10 cellular contexts compared by ENCODE assay signal in the genomic region with DNA sequence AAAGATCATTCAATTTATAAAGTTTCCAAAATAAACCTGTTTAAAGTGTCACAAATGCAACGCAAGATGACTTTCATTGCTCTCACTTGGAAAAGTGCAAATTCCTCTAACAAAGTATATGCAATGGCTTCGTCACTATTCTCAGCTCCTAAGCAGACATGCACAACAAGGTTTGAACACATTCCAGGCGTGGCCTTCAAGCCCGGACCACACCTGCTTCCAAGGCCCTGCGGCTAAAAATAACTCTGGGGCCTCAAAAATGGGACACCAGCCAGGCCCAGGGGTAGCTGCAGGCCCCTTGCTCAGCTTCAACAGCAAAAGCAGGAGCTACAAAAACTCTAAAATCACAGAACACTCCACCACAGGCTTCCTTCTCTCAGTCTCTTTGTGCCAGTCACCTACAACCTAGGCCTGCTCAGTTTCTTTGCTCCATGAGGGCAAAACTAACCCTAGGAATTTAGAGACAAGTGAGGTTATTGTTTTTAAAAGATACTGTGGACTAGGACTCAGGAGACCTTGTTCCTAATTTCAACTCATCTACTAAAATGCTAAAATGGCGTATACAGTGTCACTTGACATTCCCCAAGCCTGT. TPM values are rescaled to one million over a fixed set of nuclear protein-coding genes. Genes with fewer than 3 reads are reported as not detected.
DNase-seq lines count a peak whose midpoint lies in the region; ATAC-seq, FAIRE-seq and TF ChIP-seq lines count a peak whose summit lies in the region.
"Had no signal": no experiment of that assay in that cellular context is flagged by ENCODE, and none has a peak within 500 bp of the region (broad histone marks: within the 10 kb centered on the region; RNA-seq: fewer than 3 reads in every experiment).

No MANE protein-coding gene starts in this region.

- H3K9me2 ChIP-seq in MM.1S (replicated peaks; ENCODE audit: insufficient read depth, low read length), result no peaks in the 10 kb centered on the region

- H3K9me3 ChIP-seq in BLaER1 (no peaks in the 10 kb centered on the region), mucosa of rectum (ENCODE audit: control insufficient read depth in 2 of 2, low read length in 2 of 2) (no peaks in the 10 kb centered on the region), MM.1S (replicated peaks; ENCODE audit: insufficient read depth, low read length) (no peaks in the 10 kb centered on the region)

- no peak for FAIRE-seq in bronchial epithelial cell (lab: Jason Lieb, UNC)
- FAIRE-seq: TTC549 had no signal

- H3K27me3 ChIP-seq in BLaER1 (no peaks in the 10 kb centered on the region), bronchial epithelial cell (ENCODE audit: control insufficient read depth, insufficient read depth, low read length) (no peaks in the 10 kb centered on the region), mucosa of rectum (ENCODE audit: control insufficient read depth in 2 of 2, insufficient read depth in 2 of 2, low read length in 2 of 2) (no peaks in the 10 kb centered on the region), MM.1S (replicated peaks; ENCODE audit: insufficient read depth, low read length) (no peaks in the 10 kb centered on the region)

- DNase-seq in NCI-H2081 treated with DMSO at 0.1 percent for 48 hours (lab: John Stamatoyannopoulos, UW) (peak; percentile 16), bronchial epithelial cell (ENCODE audit: low read depth) (peak; percentile 83), MM.1S (no peak)
- DNase-seq: Karpas-422 had no signal

- TF ChIP-seq CTCF in bronchial epithelial cell (IDR thresholded peaks at IDR 0.05; ENCODE audit: insufficient read depth, low read length, severe bottlenecking), result no peak
- TF ChIP-seq CTCF in MM.1S (IDR thresholded peaks at IDR 0.05; ENCODE audit: low read length), result no peak

- H3K9ac ChIP-seq in BLaER1 (no peak overlapping the region), mucosa of rectum (ENCODE audit: low read depth in 1 of 2, low read length in 2 of 2) (peak overlapping the region; percentile 28 to 29), MM.1S (ENCODE audit: low read length) (no peak overlapping the region)

- H3K4me1 ChIP-seq in BLaER1 (peaks cover 21% of the 10 kb centered on the region), mucosa of rectum (ENCODE audit: control insufficient read depth in 2 of 2, insufficient read depth in 2 of 2, low read length in 2 of 2) (peaks cover 21 to 39% of the 10 kb centered on the region in 2 donors), MM.1S (ENCODE audit: low read length) (no peaks in the 10 kb centered on the region)

- no peaks in the 10 kb centered on the region for H3K36me3 ChIP-seq in BLaER1
- H3K36me3 ChIP-seq in bronchial epithelial cell (ENCODE audit: control insufficient read depth, insufficient read depth, low read length), result no peaks in the 10 kb centered on the region
- no peaks in the 10 kb centered on the region for H3K36me3 ChIP-seq in mucosa of rectum (ENCODE audit: control insufficient read depth in 2 of 2, insufficient read depth in 2 of 2, low read length in 2 of 2)
- H3K36me3 ChIP-seq in MM.1S (replicated peaks; ENCODE audit: insufficient read depth, low read length), result no peaks in the 10 kb centered on the region

- peak overlapping the region; percentile 45 for H3K4me2 ChIP-seq in BLaER1
- H3K4me2 ChIP-seq in MM.1S (ENCODE audit: low read depth, low read length), result no peak overlapping the region

- H3K4me3 ChIP-seq in BLaER1 (no peak overlapping the region), bronchial epithelial cell (ENCODE audit: low read depth, low read length) (no peak overlapping the region), mucosa of rectum (ENCODE audit: low read length in 2 of 2) (no peak overlapping the region), MM.1S (ENCODE audit: low read length) (no peak overlapping the region)

- H3K27ac ChIP-seq in BLaER1, result no peak overlapping the region
- peak overlapping the region; percentile 62 to 66 for H3K27ac ChIP-seq in mucosa of rectum (ENCODE audit: low read depth in 2 of 2, low read length in 2 of 2)
- H3K27ac ChIP-seq in MM.1S (ENCODE audit: low read length), result no peak overlapping the region

- H4K20me1 ChIP-seq in BLaER1, result no peaks in the 10 kb centered on the region
- H4K20me1 ChIP-seq in MM.1S (ENCODE audit: insufficient read depth, low read length), result no peaks in the 10 kb centered on the region

- no peak overlapping the region for H2AFZ ChIP-seq in MM.1S (ENCODE audit: low read length)

- H3F3A ChIP-seq in MM.1S (ENCODE audit: insufficient read depth, low read length), result no peaks in the 10 kb centered on the region

- H3K79me2 ChIP-seq in MM.1S (ENCODE audit: low read length), result no peaks in the 10 kb centered on the region

- ATAC-seq in GM19455 (IDR thresholded peaks at IDR 0.05; ENCODE audit: unreplicated experiment) (no peak), GM21528 (IDR thresholded peaks at IDR 0.05; ENCODE audit: low FRiP score, unreplicated experiment) (no peak), GM21515 (IDR thresholded peaks at IDR 0.05; ENCODE audit: unreplicated experiment) (no peak)

RNA-seq across cellular contexts. Expression of a gene that starts 29.3 kb away (rescaled TPM):
- 10.9 and 14.2 TPM in 2 replicates for total RNA-seq in bronchial epithelial cell

Comparison
In these comparisons a context has a peak if more than half of its experiments do, and no peak if none do; other contexts are left out.
1. H3K27ac ChIP-seq: peak in mucosa of rectum (2 of 2); none in BLaER1 (single experiment) and MM.1S (single experiment).
2. H3K9ac ChIP-seq: peak in mucosa of rectum (2 of 2); none in BLaER1 (single experiment) and MM.1S (single experiment).